ENCODE assay signal across 8 cellular contexts in genomic region chr20:362271-363254, GRCh38. TPM values are rescaled to one million over a fixed set of nuclear protein-coding genes. Genes with fewer than 3 reads are reported as not detected.
A peak's percentile ranks its signal among the peaks of the same experiment; 100 is the strongest.
DNase-seq lines count a peak whose midpoint lies in the region; ATAC-seq and TF ChIP-seq lines count a peak whose summit lies in the region.

No MANE protein-coding gene starts in this region.

- peak; percentile 67 for ATAC-seq in PC-3
- ATAC-seq in GM19452 (IDR thresholded peaks at IDR 0.05; ENCODE audit: unreplicated experiment), result no peak
- no peak for ATAC-seq in GM18505 (IDR thresholded peaks at IDR 0.05; ENCODE audit: unreplicated experiment)

- TF ChIP-seq POLR2A in GM18505 (IDR thresholded peaks at IDR 0.05; ENCODE audit: borderline replicate concordance, extremely low read depth, insufficient read depth, insufficient read length), result no peak

- peak overlapping the region; percentile 65 for H2AFZ ChIP-seq in PC-3 (ENCODE audit: low read length)

- peak overlapping the region; percentile 33; the same call in 1 of the 2 replicates for H3K9ac ChIP-seq in PC-3 (ENCODE audit: low read length)

- peaks cover 9% of the 10 kb centered on the region; the same call in 1 of the 2 replicates for H3K79me2 ChIP-seq in PC-3 (ENCODE audit: low read length)

- peak overlapping the region; percentile 86 for H3K27ac ChIP-seq in PC-3 (ENCODE audit: low read length)

- DNase-seq in D341Med (ENCODE audit: low spot score) (peak; percentile 75), HT-29 (ENCODE audit: low spot score) (peak; percentile 99), PC-3 (peak; percentile 99), amygdala (lab: John Stamatoyannopoulos, UW) (peak in 38 of 56 donors; percentile 4 to 78 (median 49)), hypothalamus (lab: John Stamatoyannopoulos, UW) (peak in 42 of 51 donors; percentile 1 to 77 (median 48))
- peak; percentile 40 for DNase-seq in stimulated activated CD4-positive, alpha-beta T cell treated with anti-CD3 and anti-CD28 coated beads, Interleukin-4, amount 100 ng/mL, for 24 hours

- no peaks in the 10 kb centered on the region for H3K9me2 ChIP-seq in PC-3 (replicated peaks; ENCODE audit: low read length)

- intact Hi-C loops in PC-3 (cut with micrococcal nuclease), result loop anchor here (1.0 to 5.0 kb wide), 2 partner anchors 16 to 40 kb away; no protein-coding TSS in a partner anchor

- no peaks in the 10 kb centered on the region for H4K20me1 ChIP-seq in PC-3 (ENCODE audit: low read length)

- H3K4me3 ChIP-seq in PC-3 (ENCODE audit: low read length), result no peak overlapping the region

- POLR2A ChIA-PET in PC-3 (lab: Charles Lee; ENCODE audit: unreplicated experiment), result interaction anchor here (0.5 to 1.8 kb wide), 7 partner anchors 9 to 45 kb away, joined by 3 to 26 read pairs (median 7); partner anchors contain the start of gene TRIB3

- no peaks in the 10 kb centered on the region for H3K9me3 ChIP-seq in PC-3 (ENCODE audit: low read length)

- no peaks in the 10 kb centered on the region for H3K36me3 ChIP-seq in PC-3 (ENCODE audit: low read depth, low read length)

- peak overlapping the region; percentile 62 for H3K4me2 ChIP-seq in PC-3 (ENCODE audit: low read length)

- CTCF ChIA-PET in PC-3 (lab: Charles Lee), result interaction anchor here (0.5 to 1.4 kb wide), 9 partner anchors 9 to 851 kb away, joined by 3 to 25 read pairs (median 3); partner anchors contain the start of gene TRIB3

- no peaks in the 10 kb centered on the region for H3K27me3 ChIP-seq in PC-3 (ENCODE audit: low read length)

- TSS peak; percentile 86 for BruUV-seq in PC-3 (replicated peaks; lab: Mats Ljungman, UMichigan)

- H3F3A ChIP-seq in PC-3 (ENCODE audit: low read length, unreplicated experiment), result peaks cover 8% of the 10 kb centered on the region

- H3K4me1 ChIP-seq in PC-3 (ENCODE audit: insufficient read depth, low read length), result peaks cover 52% of the 10 kb centered on the region

- TF ChIP-seq CTCF in PC-3 (conservative IDR thresholded peaks at IDR 0.05; ENCODE audit: low read depth, low read length), result peak; percentile 86

RNA-seq across cellular contexts. Expression of gene NRSN2, which starts 15.7 kb away (rescaled TPM):
- total RNA-seq in HT-29 (2014; rRNA removed; shearing (Covaris generic)), result 12.0 and 15.5 TPM in 2 replicates
- total RNA-seq in PC-3 (2014; rRNA removed), result 50.7 and 55.7 TPM in 2 replicates

RNA-seq across cellular contexts. Expression of gene TRIB3, which starts 18.0 kb away (rescaled TPM):
- 137 TPM in 2 replicates for total RNA-seq in HT-29 (2014; rRNA removed; shearing (Covaris generic))
- total RNA-seq in PC-3 (2014; rRNA removed), result 160 and 193 TPM in 2 replicates

RNA-seq across cellular contexts. Expression of gene SOX12, which starts 37.2 kb away (rescaled TPM):
- 2.7 and 3.9 TPM in 2 replicates for total RNA-seq in HT-29 (2014; rRNA removed; shearing (Covaris generic))
- total RNA-seq in PC-3 (2014; rRNA removed), result 13.8 and 18.7 TPM in 2 replicates

RNA-seq across cellular contexts. Expression of gene RBCK1, which starts 45.5 kb away (rescaled TPM):
- total RNA-seq in HT-29 (2014; rRNA removed; shearing (Covaris generic)), result 208 and 221 TPM in 2 replicates
- 115 and 137 TPM in 2 replicates for total RNA-seq in PC-3 (2014; rRNA removed)

Comparison
In these comparisons a context has a peak if more than half of its experiments do, and no peak if none do; other contexts are left out.
1. DNase-seq: peak in every context shown above with its lines; median percentile 99 in HT-29; 99 in PC-3; 75 in D341Med; 49 in amygdala; 48 in hypothalamus; 40 in stimulated activated CD4-positive, alpha-beta T cell treated with anti-CD3 and anti-CD28 coated beads, Interleukin-4, amount 100 ng/mL, for 24 hours.